26 cellular contexts compared by ENCODE assay signal in the genomic region with DNA sequence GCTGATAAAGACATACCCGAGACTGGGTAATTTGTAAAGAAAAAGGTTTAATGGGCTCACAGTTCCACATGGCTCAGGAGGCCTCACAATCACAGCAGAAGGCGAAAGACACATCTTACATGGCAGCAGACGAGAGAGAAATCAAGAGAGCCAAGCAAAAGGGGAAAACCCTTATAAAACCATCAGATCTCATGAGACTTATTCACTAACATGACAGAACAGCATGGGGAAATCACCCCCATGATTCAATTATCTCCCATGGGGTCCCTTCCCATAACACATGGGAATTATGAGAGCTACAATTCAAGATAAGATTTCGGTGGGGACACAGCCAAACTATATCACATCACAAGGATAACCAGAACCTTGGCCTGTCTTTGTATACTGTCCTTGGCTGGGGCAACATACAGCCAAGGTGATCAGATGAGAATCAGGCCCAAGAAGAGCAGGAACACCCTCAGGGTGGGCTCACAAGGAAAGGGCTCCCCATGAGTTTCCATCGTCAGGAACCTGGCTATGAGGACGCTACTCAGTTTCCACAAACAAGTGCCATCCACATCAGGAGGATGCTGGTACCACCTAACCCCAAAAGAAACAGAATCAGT.
A peak's percentile ranks its signal among the peaks of the same experiment; 100 is the strongest.
DNase-seq lines count a peak whose midpoint lies in the region; ATAC-seq and TF ChIP-seq lines count a peak whose summit lies in the region.
"Had no signal": no experiment of that assay in that cellular context is flagged by ENCODE, and none has a peak within 500 bp of the region (broad histone marks: within the 10 kb centered on the region; RNA-seq: fewer than 3 reads in every experiment).

No MANE protein-coding gene starts in this region.

- no peak overlapping the region for H4K8ac ChIP-seq in neuronal stem cell (ENCODE audit: low read depth, low read length)

- no peak overlapping the region for H3K23ac ChIP-seq in neuronal stem cell (ENCODE audit: low read depth, low read length, poor library complexity)

- no peak overlapping the region for H2AFZ ChIP-seq in neuronal stem cell (ENCODE audit: low read length)
- H2AFZ ChIP-seq: neural progenitor cell had no signal

- DNase-seq in activated CD8-positive, alpha-beta T cell treated with anti-CD3 and anti-CD28 coated beads for 36 hours, result no peak
- DNase-seq in activated CD8-positive, alpha-beta T cell treated with anti-CD3 and anti-CD28 coated beads, Interleukin-2, amount 10 ng/mL, durations not matched to agents 7 days and 5 days, result no peak
- no peak for DNase-seq in CD8-positive, alpha-beta T cell
- no peak for DNase-seq in activated T-helper 2 cell treated with anti-CD3 and anti-CD28 coated beads, Interferon-gamma antibody, Interleukin-2, Interleukin-4, amounts not matched to agents 10 μg/mL and 5 μg/mL and 100 μg/mL, durations not matched to agents 14 hours and 24 hours and 36 hours (ENCODE audit: low spot score)
- no peak for DNase-seq in neuronal stem cell (ENCODE audit: low spot score)
- DNase-seq: activated CD4-positive, alpha-beta T cell treated with anti-CD3 and anti-CD28 coated beads, Interleukin-2, amount 10 ng/mL, durations not matched to agents 7 days and 5 days; colonic mucosa; H7; hypothalamus; NCI-H1105 treated with DMSO at 0.1 percent for 48 hours; NCI-H2081; SHP77; SW 1271; transverse colon had no signal

- no CpG with 5 or more reads among the region's 6 CpGs for WGBS in neuronal stem cell (ENCODE audit: extremely low coverage in 2 of 2, insufficient read length in 2 of 2, insufficient replicate concordance in 1 of 2), 2 donors

- TF ChIP-seq CTCF in activated CD8-positive, alpha-beta T cell treated with anti-CD3 and anti-CD28 coated beads for 36 hours (IDR thresholded peaks at IDR 0.05), result no peak
- TF ChIP-seq CTCF in CD8-positive, alpha-beta T cell (IDR thresholded peaks at IDR 0.05), result no peak

- H3K27me3 Mint-ChIP-seq in activated CD8-positive, alpha-beta T cell treated with anti-CD3 and anti-CD28 coated beads for 36 hours, result no peaks in the 10 kb centered on the region
- no peaks in the 10 kb centered on the region for H3K27me3 Mint-ChIP-seq in activated CD8-positive, alpha-beta T cell treated with anti-CD3 and anti-CD28 coated beads, Interleukin-2, amount 10 ng/mL, durations not matched to agents 7 days and 5 days (ENCODE audit: low read depth)
- H3K27me3 Mint-ChIP-seq in CD8-positive, alpha-beta T cell (ENCODE audit: low read depth), result no peaks in the 10 kb centered on the region
- H3K27me3 Mint-ChIP-seq in activated T-helper 2 cell treated with anti-CD3 and anti-CD28 coated beads, Interferon-gamma antibody, Interleukin-2, Interleukin-4, amounts not matched to agents 10 μg/mL and 5 μg/mL and 100 μg/mL, durations not matched to agents 14 hours and 24 hours and 36 hours (ENCODE audit: low read depth), result no peaks in the 10 kb centered on the region
- H3K27me3 Mint-ChIP-seq in stimulated activated memory B cell treated with anti-CD40 and anti-IgM and Interleukin-4, amounts not matched to agents 10 μg/mL and 1 μg/mL and 100 μg/mL, for 72 hours, result no peaks in the 10 kb centered on the region
- H3K27me3 Mint-ChIP-seq: activated CD4-positive, alpha-beta T cell treated with anti-CD3 and anti-CD28 coated beads, Interleukin-2, amount 10 ng/mL, durations not matched to agents 7 days and 5 days had no signal

- no peaks in the 10 kb centered on the region for H3K27me3 ChIP-seq in CD8-positive, alpha-beta T cell (ENCODE audit: insufficient read depth, low read length)
- H3K27me3 ChIP-seq in neuronal stem cell (ENCODE audit: control insufficient read depth in 3 of 3, insufficient read depth in 3 of 3, low read depth in 1 of 3, low read length in 3 of 3), result no peaks in the 10 kb centered on the region
- H3K27me3 ChIP-seq: adrenal gland, BE2C, breast epithelium, colonic mucosa, esophagus muscularis mucosa, neural progenitor cell, transverse colon had no signal

- peaks cover 1% of the 10 kb centered on the region for H3K79me1 ChIP-seq in neuronal stem cell (ENCODE audit: low read depth, low read length)

- no peaks in the 10 kb centered on the region for H3K9me3 ChIP-seq in CD8-positive, alpha-beta T cell (ENCODE audit: low read length)
- H3K9me3 ChIP-seq in neuronal stem cell (replicated peaks in 1 of 2; ENCODE audit: control insufficient read depth in 2 of 2, insufficient read depth in 1 of 2, low read depth in 1 of 2, low read length in 2 of 2), result no peaks in the 10 kb centered on the region
- H3K9me3 ChIP-seq: A549, adrenal gland, BE2C, breast epithelium, colonic mucosa, esophagus muscularis mucosa, prostate gland, transverse colon had no signal

- peaks cover 58% of the 10 kb centered on the region for H3K4me1 Mint-ChIP-seq in activated CD8-positive, alpha-beta T cell treated with anti-CD3 and anti-CD28 coated beads for 36 hours (ENCODE audit: low read depth)
- peaks cover 5% of the 10 kb centered on the region for H3K4me1 Mint-ChIP-seq in activated CD8-positive, alpha-beta T cell treated with anti-CD3 and anti-CD28 coated beads, Interleukin-2, amount 10 ng/mL, durations not matched to agents 7 days and 5 days (ENCODE audit: low read depth)
- H3K4me1 Mint-ChIP-seq in CD8-positive, alpha-beta T cell (ENCODE audit: low read depth), result peaks cover 50% of the 10 kb centered on the region
- H3K4me1 Mint-ChIP-seq in activated T-helper 2 cell treated with anti-CD3 and anti-CD28 coated beads, Interferon-gamma antibody, Interleukin-2, Interleukin-4, amounts not matched to agents 10 μg/mL and 5 μg/mL and 100 μg/mL, durations not matched to agents 14 hours and 24 hours and 36 hours (ENCODE audit: low read depth), result peaks cover 30% of the 10 kb centered on the region
- H3K4me1 Mint-ChIP-seq in stimulated activated memory B cell treated with anti-CD40 and anti-IgM and Interleukin-4, amounts not matched to agents 10 μg/mL and 1 μg/mL and 100 μg/mL, for 72 hours, result peaks cover 64% of the 10 kb centered on the region

- H2AK5ac ChIP-seq in neuronal stem cell (ENCODE audit: low read depth, low read length), result no peak overlapping the region

- H3K27ac ChIP-seq in CD8-positive, alpha-beta T cell (ENCODE audit: low read depth, low read length), result no peak overlapping the region
- no peak overlapping the region for H3K27ac ChIP-seq in neuronal stem cell (replicated peaks; ENCODE audit: low read length)
- H3K27ac ChIP-seq: A549, breast epithelium, colonic mucosa, esophagus muscularis mucosa, HL-60, neural progenitor cell, prostate gland, transverse colon had no signal

- no peak overlapping the region for H2BK120ac ChIP-seq in neuronal stem cell (ENCODE audit: low read depth, low read length)

- no peak overlapping the region for H2BK12ac ChIP-seq in neuronal stem cell (ENCODE audit: low read length)

- no peak overlapping the region for H2BK15ac ChIP-seq in neuronal stem cell (ENCODE audit: low read length)

- CTCF ChIA-PET in activated CD8-positive, alpha-beta T cell treated with anti-CD3 and anti-CD28 coated beads for 36 hours (lab: Charles Lee), result interaction anchor here (1.1 kb wide), 1 partner anchor 9 kb away, joined by 4 read pairs; no protein-coding TSS in a partner anchor
- CTCF ChIA-PET in activated CD8-positive, alpha-beta T cell treated with anti-CD3 and anti-CD28 coated beads, Interleukin-2, amount 10 ng/mL, durations not matched to agents 7 days and 5 days (lab: Charles Lee), result no interaction called here
- CTCF ChIA-PET in CD8-positive, alpha-beta T cell (lab: Charles Lee), result interaction anchor here (1.1 kb wide), 1 partner anchor 10 kb away, joined by 4 read pairs; no protein-coding TSS in a partner anchor

- H3K4me2 ChIP-seq in neuronal stem cell (ENCODE audit: insufficient read depth, low read length, poor library complexity, severe bottlenecking), result no peak overlapping the region
- H3K4me2 ChIP-seq: A549, neural progenitor cell had no signal

- no peak overlapping the region for H3K4me3 Mint-ChIP-seq in activated CD8-positive, alpha-beta T cell treated with anti-CD3 and anti-CD28 coated beads for 36 hours
- H3K4me3 Mint-ChIP-seq in activated CD8-positive, alpha-beta T cell treated with anti-CD3 and anti-CD28 coated beads, Interleukin-2, amount 10 ng/mL, durations not matched to agents 7 days and 5 days, result no peak overlapping the region
- no peak overlapping the region for H3K4me3 Mint-ChIP-seq in CD8-positive, alpha-beta T cell
- no peak overlapping the region for H3K4me3 Mint-ChIP-seq in activated T-helper 2 cell treated with anti-CD3 and anti-CD28 coated beads, Interferon-gamma antibody, Interleukin-2, Interleukin-4, amounts not matched to agents 10 μg/mL and 5 μg/mL and 100 μg/mL, durations not matched to agents 14 hours and 24 hours and 36 hours (ENCODE audit: low read depth)
- no peak overlapping the region for H3K4me3 Mint-ChIP-seq in stimulated activated memory B cell treated with anti-CD40 and anti-IgM and Interleukin-4, amounts not matched to agents 10 μg/mL and 1 μg/mL and 100 μg/mL, for 72 hours
- H3K4me3 Mint-ChIP-seq: activated CD4-positive, alpha-beta T cell treated with anti-CD3 and anti-CD28 coated beads, Interleukin-2, amount 10 ng/mL, durations not matched to agents 7 days and 5 days; neural progenitor cell had no signal

- H2BK5ac ChIP-seq in neuronal stem cell (ENCODE audit: low read length), result no peak overlapping the region

- intact Hi-C loops in activated CD8-positive, alpha-beta T cell treated with anti-CD3 and anti-CD28 coated beads for 36 hours (cut with micrococcal nuclease), result no loop called here
- intact Hi-C loops in CD8-positive, alpha-beta T cell (cut with DNase I, micrococcal nuclease), result no loop called here
- intact Hi-C loops in activated T-helper 2 cell treated with anti-CD3 and anti-CD28 coated beads, Interferon-gamma antibody, Interleukin-2, Interleukin-4, amounts not matched to agents 10 μg/mL and 5 μg/mL and 100 μg/mL, durations not matched to agents 14 hours and 24 hours and 36 hours (cut with micrococcal nuclease), result no loop called here

- POLR2A ChIA-PET in activated CD8-positive, alpha-beta T cell treated with anti-CD3 and anti-CD28 coated beads for 36 hours (lab: Charles Lee), result interaction anchor here (1.2 kb wide), 1 partner anchor 10 kb away, joined by 3 read pairs; no protein-coding TSS in a partner anchor
- POLR2A ChIA-PET in activated CD8-positive, alpha-beta T cell treated with anti-CD3 and anti-CD28 coated beads, Interleukin-2, amount 10 ng/mL, durations not matched to agents 7 days and 5 days (lab: Charles Lee), result interaction anchor here (0.6 kb wide), 1 partner anchor 577 kb away, joined by 3 read pairs; no protein-coding TSS in a partner anchor
- POLR2A ChIA-PET in CD8-positive, alpha-beta T cell (lab: Charles Lee), result no interaction called here

- no peak overlapping the region for H3K14ac ChIP-seq in neuronal stem cell (ENCODE audit: low read length)

- peaks cover 40% of the 10 kb centered on the region for H3K36me3 Mint-ChIP-seq in activated CD8-positive, alpha-beta T cell treated with anti-CD3 and anti-CD28 coated beads for 36 hours (ENCODE audit: low read depth)
- H3K36me3 Mint-ChIP-seq in activated CD8-positive, alpha-beta T cell treated with anti-CD3 and anti-CD28 coated beads, Interleukin-2, amount 10 ng/mL, durations not matched to agents 7 days and 5 days (ENCODE audit: low read depth), result peaks cover 16% of the 10 kb centered on the region
- H3K36me3 Mint-ChIP-seq in CD8-positive, alpha-beta T cell, result peaks cover 41% of the 10 kb centered on the region
- H3K36me3 Mint-ChIP-seq in activated T-helper 2 cell treated with anti-CD3 and anti-CD28 coated beads, Interferon-gamma antibody, Interleukin-2, Interleukin-4, amounts not matched to agents 10 μg/mL and 5 μg/mL and 100 μg/mL, durations not matched to agents 14 hours and 24 hours and 36 hours (ENCODE audit: low read depth), result peaks cover 34% of the 10 kb centered on the region
- H3K36me3 Mint-ChIP-seq in stimulated activated memory B cell treated with anti-CD40 and anti-IgM and Interleukin-4, amounts not matched to agents 10 μg/mL and 1 μg/mL and 100 μg/mL, for 72 hours, result peaks cover 45% of the 10 kb centered on the region

- H3K18ac ChIP-seq in neuronal stem cell (ENCODE audit: low read length), result no peak overlapping the region

- H3K36me3 ChIP-seq in CD8-positive, alpha-beta T cell (ENCODE audit: insufficient read depth, low read length), result no peaks in the 10 kb centered on the region
- no peaks in the 10 kb centered on the region for H3K36me3 ChIP-seq in neuronal stem cell (replicated peaks in 1 of 2; ENCODE audit: control insufficient read depth in 2 of 2, insufficient read depth in 2 of 2, low read length in 2 of 2)
- H3K36me3 ChIP-seq: adrenal gland, BE2C, breast epithelium, colonic mucosa, esophagus muscularis mucosa, neural progenitor cell, prostate gland, transverse colon had no signal

- no peak overlapping the region for H3K4ac ChIP-seq in neuronal stem cell (ENCODE audit: low read length)

- H3K27ac Mint-ChIP-seq in activated CD8-positive, alpha-beta T cell treated with anti-CD3 and anti-CD28 coated beads for 36 hours, result peak overlapping the region; percentile 90
- H3K27ac Mint-ChIP-seq in activated CD8-positive, alpha-beta T cell treated with anti-CD3 and anti-CD28 coated beads, Interleukin-2, amount 10 ng/mL, durations not matched to agents 7 days and 5 days, result no peak overlapping the region
- H3K27ac Mint-ChIP-seq in CD8-positive, alpha-beta T cell, result peak overlapping the region; percentile 69
- peak overlapping the region; percentile 68 for H3K27ac Mint-ChIP-seq in activated T-helper 2 cell treated with anti-CD3 and anti-CD28 coated beads, Interferon-gamma antibody, Interleukin-2, Interleukin-4, amounts not matched to agents 10 μg/mL and 5 μg/mL and 100 μg/mL, durations not matched to agents 14 hours and 24 hours and 36 hours
- peak overlapping the region; percentile 18 for H3K27ac Mint-ChIP-seq in stimulated activated memory B cell treated with anti-CD40 and anti-IgM and Interleukin-4, amounts not matched to agents 10 μg/mL and 1 μg/mL and 100 μg/mL, for 72 hours
- H3K27ac Mint-ChIP-seq: activated CD4-positive, alpha-beta T cell treated with anti-CD3 and anti-CD28 coated beads, Interleukin-2, amount 10 ng/mL, durations not matched to agents 7 days and 5 days; neural progenitor cell had no signal

- no peaks in the 10 kb centered on the region for H3K4me1 ChIP-seq in CD8-positive, alpha-beta T cell (ENCODE audit: insufficient read depth, low read length)
- H3K4me1 ChIP-seq in neuronal stem cell (ENCODE audit: control insufficient read depth in 2 of 2, insufficient read depth in 1 of 2, low read depth in 1 of 2, low read length in 2 of 2), result peaks cover 3 to 6% of the 10 kb centered on the region in 2 donors
- H3K4me1 ChIP-seq: A549, breast epithelium, colonic mucosa, prostate gland had no signal

- H3K9me3 Mint-ChIP-seq in activated CD8-positive, alpha-beta T cell treated with anti-CD3 and anti-CD28 coated beads for 36 hours, result peaks cover 4% of the 10 kb centered on the region
- H3K9me3 Mint-ChIP-seq in activated CD8-positive, alpha-beta T cell treated with anti-CD3 and anti-CD28 coated beads, Interleukin-2, amount 10 ng/mL, durations not matched to agents 7 days and 5 days (ENCODE audit: insufficient read depth), result no peaks in the 10 kb centered on the region
- no peaks in the 10 kb centered on the region for H3K9me3 Mint-ChIP-seq in CD8-positive, alpha-beta T cell
- no peaks in the 10 kb centered on the region for H3K9me3 Mint-ChIP-seq in activated T-helper 2 cell treated with anti-CD3 and anti-CD28 coated beads, Interferon-gamma antibody, Interleukin-2, Interleukin-4, amounts not matched to agents 10 μg/mL and 5 μg/mL and 100 μg/mL, durations not matched to agents 14 hours and 24 hours and 36 hours
- no peaks in the 10 kb centered on the region for H3K9me3 Mint-ChIP-seq in stimulated activated memory B cell treated with anti-CD40 and anti-IgM and Interleukin-4, amounts not matched to agents 10 μg/mL and 1 μg/mL and 100 μg/mL, for 72 hours
- H3K9me3 Mint-ChIP-seq: activated CD4-positive, alpha-beta T cell treated with anti-CD3 and anti-CD28 coated beads, Interleukin-2, amount 10 ng/mL, durations not matched to agents 7 days and 5 days; neural progenitor cell had no signal

- H3K4me3 ChIP-seq in CD8-positive, alpha-beta T cell (ENCODE audit: low read depth, low read length), result no peak overlapping the region
- H3K4me3 ChIP-seq in neuronal stem cell (ENCODE audit: low read length in 2 of 2), result no peak overlapping the region
- H3K4me3 ChIP-seq: A549, adrenal gland, breast epithelium, colonic mucosa, esophagus muscularis mucosa, neural progenitor cell, prostate gland, transverse colon had no signal

- no peak overlapping the region for H3K9ac ChIP-seq in neuronal stem cell (ENCODE audit: low read depth, low read length, poor library complexity)
- H3K9ac ChIP-seq: neural progenitor cell had no signal

- H4K91ac ChIP-seq in neuronal stem cell (ENCODE audit: low read depth, low read length, poor library complexity), result no peak overlapping the region

- ATAC-seq in activated CD8-positive, alpha-beta T cell treated with anti-CD3 and anti-CD28 coated beads for 36 hours, result peak; percentile 83
- ATAC-seq in activated CD8-positive, alpha-beta T cell treated with anti-CD3 and anti-CD28 coated beads, Interleukin-2, amount 10 ng/mL, durations not matched to agents 7 days and 5 days, result no peak
- ATAC-seq in CD8-positive, alpha-beta T cell, result no peak
- ATAC-seq in stimulated activated memory B cell treated with anti-CD40 and anti-IgM and Interleukin-4, amounts not matched to agents 10 μg/mL and 1 μg/mL and 100 μg/mL, for 72 hours, result peak; percentile 84
- ATAC-seq in GM18498 (IDR thresholded peaks at IDR 0.05; ENCODE audit: unreplicated experiment) (no peak), GM19324 (IDR thresholded peaks at IDR 0.05; ENCODE audit: low FRiP score, unreplicated experiment) (no peak)
- ATAC-seq: A549, HepG2 had no signal

Comparison
In these comparisons a context has a peak if more than half of its experiments do, and no peak if none do; other contexts are left out.
1. ATAC-seq: peak in activated CD8-positive, alpha-beta T cell treated with anti-CD3 and anti-CD28 coated beads for 36 hours (single experiment) and stimulated activated memory B cell treated with anti-CD40 and anti-IgM and Interleukin-4, amounts not matched to agents 10 μg/mL and 1 μg/mL and 100 μg/mL, for 72 hours (single experiment); none in activated CD8-positive, alpha-beta T cell treated with anti-CD3 and anti-CD28 coated beads, Interleukin-2, amount 10 ng/mL, durations not matched to agents 7 days and 5 days (single experiment), CD8-positive, alpha-beta T cell (single experiment), GM18498 (single experiment) and GM19324 (single experiment).